Comparison of ENCODE assay signal across 11 cellular contexts in genomic region chr2:85878719-85879390, GRCh38. TPM values are rescaled to one million over a fixed set of nuclear protein-coding genes. Genes with fewer than 3 reads are reported as not detected.
DNase-seq lines count a peak whose midpoint lies in the region; ATAC-seq, FAIRE-seq and TF ChIP-seq lines count a peak whose summit lies in the region.
"Had no signal": no experiment of that assay in that cellular context is flagged by ENCODE, and none has a peak within 500 bp of the region (broad histone marks: within the 10 kb centered on the region; RNA-seq: fewer than 3 reads in every experiment).

No MANE protein-coding gene starts in this region.

- peaks cover 68% of the 10 kb centered on the region for H3K4me1 Mint-ChIP-seq in activated naive CD8-positive, alpha-beta T cell (ENCODE audit: low read depth)
- H3K4me1 Mint-ChIP-seq in activated naive CD8-positive, alpha-beta T cell treated with anti-CD3 and anti-CD28 coated beads, Interleukin-2, amount 50 U/mL, for 24 hours: peaks cover 69% of the 10 kb centered on the region

- DNase-seq in activated naive CD8-positive, alpha-beta T cell treated with anti-CD3 and anti-CD28 coated beads, Interleukin-2, amount 50 U/mL, for 24 hours: no peak
- DNase-seq in activated naive CD4-positive, alpha-beta T cell treated with anti-CD3 and anti-CD28 coated beads, Interleukin-2, amount 50 U/mL, for 72 hours (ENCODE audit: low spot score in 2 of 2): no peak
- DNase-seq in kidney glomerular epithelial cell (lab: John Stamatoyannopoulos, UW): peak; percentile 73
- peak; percentile 71 for DNase-seq in urothelium cell line (ENCODE audit: low spot score)
- no peak for DNase-seq in SKM-1 (lab: John Stamatoyannopoulos, UW; ENCODE audit: unreplicated experiment)
- DNase-seq in NCI-H1092 treated with DMSO at 0.1 percent for 48 hours (lab: John Stamatoyannopoulos, UW): no peak
- DNase-seq in GM12892 (ENCODE audit: insufficient read length): no peak
- DNase-seq: hypothalamus, NCI-H1436 treated with DMSO at 0.1 percent for 48 hours had no signal

- FAIRE-seq in urothelium cell line (lab: Jason Lieb, UNC) (no peak), GM12892 (lab: Jason Lieb, UNC) (no peak)
- FAIRE-seq: G401.6 had no signal

- peak overlapping the region; percentile 46 for H3K27ac Mint-ChIP-seq in activated naive CD8-positive, alpha-beta T cell
- no peak overlapping the region for H3K27ac Mint-ChIP-seq in activated naive CD8-positive, alpha-beta T cell treated with anti-CD3 and anti-CD28 coated beads, Interleukin-2, amount 50 U/mL, for 24 hours
- peak overlapping the region; percentile 4 to 59 for H3K27ac Mint-ChIP-seq in activated naive CD4-positive, alpha-beta T cell treated with anti-CD3 and anti-CD28 coated beads, Interleukin-2, amount 50 U/mL, for 72 hours

- ATAC-seq in activated naive CD8-positive, alpha-beta T cell treated with anti-CD3 and anti-CD28 coated beads, Interleukin-2, amount 50 U/mL, for 24 hours: no peak
- no peak for ATAC-seq in activated naive CD4-positive, alpha-beta T cell treated with anti-CD3 and anti-CD28 coated beads, Interleukin-2, amount 50 U/mL, for 72 hours

- peaks cover 7% of the 10 kb centered on the region for H3K9me3 Mint-ChIP-seq in activated naive CD8-positive, alpha-beta T cell (ENCODE audit: low read depth)
- H3K9me3 Mint-ChIP-seq in activated naive CD8-positive, alpha-beta T cell treated with anti-CD3 and anti-CD28 coated beads, Interleukin-2, amount 50 U/mL, for 24 hours: peaks cover 15% of the 10 kb centered on the region
- H3K9me3 Mint-ChIP-seq in activated naive CD4-positive, alpha-beta T cell treated with anti-CD3 and anti-CD28 coated beads, Interleukin-2, amount 50 U/mL, for 72 hours: peaks cover 10 to 16% of the 10 kb centered on the region in 2 donors

- H3K27me3 Mint-ChIP-seq in activated naive CD8-positive, alpha-beta T cell: no peaks in the 10 kb centered on the region
- H3K27me3 Mint-ChIP-seq in activated naive CD8-positive, alpha-beta T cell treated with anti-CD3 and anti-CD28 coated beads, Interleukin-2, amount 50 U/mL, for 24 hours: no peaks in the 10 kb centered on the region

- TF ChIP-seq POLR2A in GM12892 (IDR thresholded peaks at IDR 0.05; ENCODE audit: low read depth, low read length): no peak

- H3K4me3 Mint-ChIP-seq in activated naive CD8-positive, alpha-beta T cell: no peak overlapping the region
- H3K4me3 Mint-ChIP-seq in activated naive CD8-positive, alpha-beta T cell treated with anti-CD3 and anti-CD28 coated beads, Interleukin-2, amount 50 U/mL, for 24 hours: no peak overlapping the region

- peaks cover 24% of the 10 kb centered on the region for H3K36me3 Mint-ChIP-seq in activated naive CD8-positive, alpha-beta T cell
- H3K36me3 Mint-ChIP-seq in activated naive CD8-positive, alpha-beta T cell treated with anti-CD3 and anti-CD28 coated beads, Interleukin-2, amount 50 U/mL, for 24 hours (ENCODE audit: low read depth): peaks cover 28% of the 10 kb centered on the region
- H3K36me3 Mint-ChIP-seq in activated naive CD4-positive, alpha-beta T cell treated with anti-CD3 and anti-CD28 coated beads, Interleukin-2, amount 50 U/mL, for 72 hours: peaks cover 26 to 43% of the 10 kb centered on the region in 2 donors

RNA-seq across cellular contexts. Expression of gene ST3GAL5, which starts 9.9 kb away (rescaled TPM):
- 1 to 10 TPM; 8.9 TPM for total RNA-seq in activated naive CD4-positive, alpha-beta T cell treated with anti-CD3 and anti-CD28 coated beads, Interleukin-2, amount 50 U/mL, for 72 hours
- polyA plus RNA-seq in GM12892 (2012; ENCODE audit: missing spikeins): 5.8 TPM

Comparison
In these comparisons a context has a peak if more than half of its experiments do, and no peak if none do; other contexts are left out.
1. DNase-seq: peak in kidney glomerular epithelial cell (single experiment) and urothelium cell line (single experiment); none in activated naive CD8-positive, alpha-beta T cell treated with anti-CD3 and anti-CD28 coated beads, Interleukin-2, amount 50 U/mL, for 24 hours (single experiment), activated naive CD4-positive, alpha-beta T cell treated with anti-CD3 and anti-CD28 coated beads, Interleukin-2, amount 50 U/mL, for 72 hours (0 of 2), SKM-1 (single experiment), NCI-H1092 treated with DMSO at 0.1 percent for 48 hours (single experiment) and GM12892 (single experiment).